Comparison of ENCODE assay signal across 8 cellular contexts in genomic region chr18:58862851-58863538, GRCh38. TPM values are rescaled to one million over a fixed set of nuclear protein-coding genes. Genes with fewer than 3 reads are reported as not detected.
DNase-seq lines count a peak whose midpoint lies in the region; ATAC-seq and TF ChIP-seq lines count a peak whose summit lies in the region.

No MANE protein-coding gene starts in this region.

- no peak for ATAC-seq in GM19397 (IDR thresholded peaks at IDR 0.05; ENCODE audit: unreplicated experiment)

- peak overlapping the region; percentile 94 for H3K9ac ChIP-seq in KMS-11
- H3K9ac ChIP-seq in neuronal stem cell (ENCODE audit: low read depth, low read length, poor library complexity) = peak overlapping the region; percentile 34

- TF ChIP-seq CTCF in KMS-11 (conservative IDR thresholded peaks at IDR 0.05; ENCODE audit: low read depth, low read length) (0 out of 2 replicates have a peak, but pooled peaks have one; percentile 17), fibroblast of villous mesenchyme (IDR thresholded peaks at IDR 0.05; ENCODE audit: insufficient read depth, low read depth, low read length) (no peak)

- H3K4me3 Mint-ChIP-seq in activated T-cell treated with anti-CD3 and anti-CD28 coated beads, Interleukin-2, amount 50 U/mL, for 24 hours = peak overlapping the region; percentile 70

- no peak overlapping the region for H3K23ac ChIP-seq in neuronal stem cell (ENCODE audit: low read depth, low read length, poor library complexity)

- no peaks in the 10 kb centered on the region for H4K20me1 ChIP-seq in KMS-11 (ENCODE audit: insufficient read depth)

- peak overlapping the region; percentile 83 for H4K91ac ChIP-seq in neuronal stem cell (ENCODE audit: low read depth, low read length, poor library complexity)

- no peaks in the 10 kb centered on the region for H3K36me3 Mint-ChIP-seq in activated T-cell treated with anti-CD3 and anti-CD28 coated beads, Interleukin-2, amount 50 U/mL, for 24 hours (ENCODE audit: low read depth)

- peak overlapping the region; percentile 92 for H3K18ac ChIP-seq in neuronal stem cell (ENCODE audit: low read length)

- H3K9me3 Mint-ChIP-seq in activated T-cell treated with anti-CD3 and anti-CD28 coated beads, Interleukin-2, amount 50 U/mL, for 24 hours = no peaks in the 10 kb centered on the region

- H3K4me1 ChIP-seq in KMS-11 (ENCODE audit: low read depth, poor library complexity, severe bottlenecking) (peaks cover 34% of the 10 kb centered on the region), neuronal stem cell (ENCODE audit: control insufficient read depth in 2 of 2, insufficient read depth in 1 of 2, low read depth in 1 of 2, low read length in 2 of 2) (peaks cover 40 to 51% of the 10 kb centered on the region in 2 donors)

- peaks cover 79% of the 10 kb centered on the region for H3K27me3 Mint-ChIP-seq in activated T-cell treated with anti-CD3 and anti-CD28 coated beads, Interleukin-2, amount 50 U/mL, for 24 hours

- no peaks in the 10 kb centered on the region for H3K36me3 ChIP-seq in KMS-11 (ENCODE audit: insufficient read depth)
- peaks cover 3 to 33% of the 10 kb centered on the region in 2 donors for H3K36me3 ChIP-seq in neuronal stem cell (replicated peaks in 1 of 2; ENCODE audit: control insufficient read depth in 2 of 2, insufficient read depth in 2 of 2, low read length in 2 of 2)

- peaks cover 7% of the 10 kb centered on the region for H3K4me1 Mint-ChIP-seq in activated T-cell treated with anti-CD3 and anti-CD28 coated beads, Interleukin-2, amount 50 U/mL, for 24 hours (ENCODE audit: low read depth)

- peaks cover 2% of the 10 kb centered on the region for H3K79me1 ChIP-seq in neuronal stem cell (ENCODE audit: low read depth, low read length)

- no peak overlapping the region for H3K4ac ChIP-seq in neuronal stem cell (ENCODE audit: low read length)

- H3K9me3 ChIP-seq in neuronal stem cell (replicated peaks in 1 of 2; ENCODE audit: control insufficient read depth in 2 of 2, insufficient read depth in 1 of 2, low read depth in 1 of 2, low read length in 2 of 2) = peaks cover under 1 to 17% of the 10 kb centered on the region in 2 donors

- peak overlapping the region; percentile 95 for H2BK5ac ChIP-seq in neuronal stem cell (ENCODE audit: low read length)

- H3K14ac ChIP-seq in neuronal stem cell (ENCODE audit: low read length) = no peak overlapping the region

- peak overlapping the region; percentile 85 for H3K27ac ChIP-seq in KMS-11
- H3K27ac ChIP-seq in neuronal stem cell (replicated peaks; ENCODE audit: low read length) = peak overlapping the region; percentile 92

- no peaks in the 10 kb centered on the region for H3K79me2 ChIP-seq in KMS-11 (ENCODE audit: insufficient read depth, low read depth)

- peak overlapping the region; percentile 77 for H2BK120ac ChIP-seq in neuronal stem cell (ENCODE audit: low read depth, low read length)

- WGBS in neuronal stem cell (ENCODE audit: extremely low coverage in 2 of 2, insufficient read length in 2 of 2, insufficient replicate concordance in 1 of 2), 2 donors = no CpG with 5 or more reads among the region's 66 CpGs

- H3K27me3 ChIP-seq in KMS-11 (ENCODE audit: insufficient read depth, low read depth) = no peaks in the 10 kb centered on the region
- no peaks in the 10 kb centered on the region for H3K27me3 ChIP-seq in neuronal stem cell (ENCODE audit: control insufficient read depth in 3 of 3, insufficient read depth in 3 of 3, low read depth in 1 of 3, low read length in 3 of 3)

- no peak overlapping the region for H3K4me3 ChIP-seq in KMS-11 (IDR thresholded peaks at IDR 0.05; ENCODE audit: insufficient read depth, low read depth, low read length)
- H3K4me3 ChIP-seq in fibroblast of villous mesenchyme (ENCODE audit: low read depth, low read length) = peak overlapping the region; percentile 52
- peak overlapping the region; percentile 67 to 74 for H3K4me3 ChIP-seq in neuronal stem cell (ENCODE audit: low read length in 2 of 2)

- H2AFZ ChIP-seq in KMS-11 (ENCODE audit: low read depth) = peak overlapping the region; percentile 82
- H2AFZ ChIP-seq in neuronal stem cell (ENCODE audit: low read length) = peak overlapping the region; percentile 81

- H4K8ac ChIP-seq in neuronal stem cell (ENCODE audit: low read depth, low read length) = no peak overlapping the region

- DNase-seq in activated effector memory CD4-positive, alpha-beta T cell treated with anti-CD3 and anti-CD28 coated beads, Interleukin-2, amount 50 U/mL, for 16 hours = peak; percentile 65
- no peak for DNase-seq in activated effector memory CD4-positive, alpha-beta T cell treated with Interleukin-2 at 50 U/mL for 16 hours
- DNase-seq in activated T-cell treated with anti-CD3 and anti-CD28 coated beads, Interleukin-2, amount 50 U/mL, for 24 hours = peak; percentile 57
- DNase-seq in fibroblast of villous mesenchyme (ENCODE audit: low read depth) (peak; percentile 53), neuronal stem cell (ENCODE audit: low spot score) (no peak), SKM-1 (lab: John Stamatoyannopoulos, UW; ENCODE audit: unreplicated experiment) (no peak)

- H3K4me2 ChIP-seq in KMS-11 = peak overlapping the region; percentile 95
- H3K4me2 ChIP-seq in neuronal stem cell (ENCODE audit: insufficient read depth, low read length, poor library complexity, severe bottlenecking) = peak overlapping the region; percentile 73

- H2BK15ac ChIP-seq in neuronal stem cell (ENCODE audit: low read length) = peak overlapping the region; percentile 31

- H2AK5ac ChIP-seq in neuronal stem cell (ENCODE audit: low read depth, low read length) = no peak overlapping the region

- no peak overlapping the region for H2BK12ac ChIP-seq in neuronal stem cell (ENCODE audit: low read length)

- H3K27ac Mint-ChIP-seq in activated T-cell treated with anti-CD3 and anti-CD28 coated beads, Interleukin-2, amount 50 U/mL, for 24 hours = peak overlapping the region; percentile 84

RNA-seq across cellular contexts. Expression of gene ZNF532, which starts 1.7 kb away (rescaled TPM):
- total RNA-seq in fibroblast of villous mesenchyme = 45.1 and 45.8 TPM in 2 replicates
- polyA plus RNA-seq in neuronal stem cell (2013, experiment 1 of 2) = 101 TPM
- polyA plus RNA-seq in neuronal stem cell (2013, experiment 2 of 2) = 101 TPM

Comparison
In these comparisons a context has a peak if more than half of its experiments do, and no peak if none do; other contexts are left out.
1. DNase-seq: peak in activated effector memory CD4-positive, alpha-beta T cell treated with anti-CD3 and anti-CD28 coated beads, Interleukin-2, amount 50 U/mL, for 16 hours (single experiment), activated T-cell treated with anti-CD3 and anti-CD28 coated beads, Interleukin-2, amount 50 U/mL, for 24 hours (single experiment) and fibroblast of villous mesenchyme (single experiment); none in activated effector memory CD4-positive, alpha-beta T cell treated with Interleukin-2 at 50 U/mL for 16 hours (single experiment), neuronal stem cell (single experiment) and SKM-1 (single experiment).